ENCODE assay signal across 8 cellular contexts in genomic region chr19:49362048-49362925, GRCh38. TPM values are rescaled to one million over a fixed set of nuclear protein-coding genes. Genes with fewer than 3 reads are reported as not detected.
A peak's percentile ranks its signal among the peaks of the same experiment; 100 is the strongest.
DNase-seq lines count a peak whose midpoint lies in the region; ATAC-seq and TF ChIP-seq lines count a peak whose summit lies in the region.

TEAD2 (minus strand) TSS chr19:49362416; CDS start chr19:49360075, 2,341 bp downstream.

- DNase-seq in D341Med (ENCODE audit: low spot score) (peak; percentile 73), NCI-H446 (lab: John Stamatoyannopoulos, UW) (peak; percentile 21 to 72), cerebellar cortex (ENCODE audit: low spot score) (peak; percentile 27), kidney epithelial cell (ENCODE audit: low read depth) (no peak), NCI-H2171 treated with DMSO at 0.1 percent for 48 hours (lab: John Stamatoyannopoulos, UW) (no peak)
- peak; percentile 27 for DNase-seq in stimulated activated naive CD8-positive, alpha-beta T cell treated with anti-CD3 and anti-CD28 coated beads, Interleukin-15, Interleukin-2, amounts not matched to agents 100 U/mL and 50 U/mL, for 24 hours

- no peak for ATAC-seq in stimulated activated naive CD8-positive, alpha-beta T cell treated with anti-CD3 and anti-CD28 coated beads, Interleukin-15, Interleukin-2, amounts not matched to agents 100 U/mL and 50 U/mL, for 24 hours
- no peak for ATAC-seq in HG02759 (IDR thresholded peaks at IDR 0.05; ENCODE audit: unreplicated experiment)
- no peak for ATAC-seq in GM19467 (IDR thresholded peaks at IDR 0.05; ENCODE audit: unreplicated experiment)

- H3K36me3 ChIP-seq in kidney epithelial cell (ENCODE audit: control insufficient read depth, insufficient read depth, low read length): no peaks in the 10 kb centered on the region

- H3K4me3 ChIP-seq in kidney epithelial cell (ENCODE audit: low read depth, low read length): peak within 1 kb of the TSS; percentile 90

- H3K27me3 ChIP-seq in kidney epithelial cell (ENCODE audit: control insufficient read depth, insufficient read depth, low read length): no peaks in the 10 kb centered on the region

- no peak for TF ChIP-seq CTCF in kidney epithelial cell (IDR thresholded peaks at IDR 0.05; ENCODE audit: insufficient read depth, low read length, poor library complexity, severe bottlenecking)

RNA-seq across cellular contexts. Expression of gene TEAD2, which starts in this region (rescaled TPM):
- 49.7 and 52.6 TPM in 2 replicates for total RNA-seq in kidney epithelial cell

Comparison
In these comparisons a context has a peak if more than half of its experiments do, and no peak if none do; other contexts are left out.
1. DNase-seq: peak in D341Med (single experiment), NCI-H446 (2 of 2), cerebellar cortex (single experiment) and stimulated activated naive CD8-positive, alpha-beta T cell treated with anti-CD3 and anti-CD28 coated beads, Interleukin-15, Interleukin-2, amounts not matched to agents 100 U/mL and 50 U/mL, for 24 hours (single experiment); none in kidney epithelial cell (single experiment) and NCI-H2171 treated with DMSO at 0.1 percent for 48 hours (single experiment).